In the genomic region with DNA sequence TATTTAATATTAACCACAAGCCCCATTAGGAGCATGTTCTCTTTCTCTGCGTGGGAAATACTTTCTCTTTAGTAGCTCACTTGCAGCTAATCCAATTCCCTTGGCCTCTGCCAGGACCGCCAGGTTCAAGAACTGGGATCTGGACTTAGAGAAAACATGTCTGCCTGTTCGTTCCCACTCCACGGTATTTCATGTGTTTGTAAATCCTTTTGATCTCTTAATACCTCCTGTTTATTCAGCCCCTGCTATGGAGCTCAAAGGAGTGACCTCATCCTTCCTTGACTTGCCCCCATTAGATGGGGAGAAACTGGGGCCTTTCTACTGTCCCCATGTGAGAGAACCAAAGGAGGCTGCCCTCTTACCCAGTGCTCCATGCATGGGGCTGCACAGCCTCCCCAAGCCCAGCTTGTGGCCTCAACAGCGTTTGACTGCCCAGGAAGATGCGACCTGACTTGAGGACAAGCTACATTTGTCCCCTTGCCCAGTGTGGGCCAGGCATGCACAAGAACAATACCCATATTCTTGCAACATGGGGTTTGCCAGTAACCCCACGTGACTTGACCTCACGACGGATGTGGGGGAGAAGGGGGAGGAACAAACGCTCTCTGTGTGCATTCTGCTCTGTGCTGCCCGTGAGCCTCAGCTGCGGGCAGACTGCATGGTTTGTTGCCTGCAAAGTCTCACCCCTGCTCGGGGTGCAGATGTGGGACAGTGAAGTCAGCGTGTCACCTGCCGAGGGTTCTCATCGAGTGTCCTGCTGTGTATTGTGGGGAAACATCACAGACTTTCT, we compare ENCODE assay signal across 8 cellular contexts. TPM values are rescaled to one million over a fixed set of nuclear protein-coding genes. Genes with fewer than 3 reads are reported as not detected.
A peak's percentile ranks its signal among the peaks of the same experiment; 100 is the strongest.
DNase-seq lines count a peak whose midpoint lies in the region; ATAC-seq lines count a peak whose summit lies in the region.

No MANE protein-coding gene starts in this region.

- H3K36me3 ChIP-seq in HUES48 (ENCODE audit: control insufficient read depth, insufficient read depth, low read length) = peaks cover 80% of the 10 kb centered on the region

- no peaks in the 10 kb centered on the region for H3K27me3 ChIP-seq in HUES48 (ENCODE audit: control insufficient read depth, insufficient read depth, low read length)

- DNase-seq in activated CD4-positive, alpha-beta T cell treated with anti-CD3 and anti-CD28 coated beads for 1 hour = peak; percentile 38
- DNase-seq in caudate nucleus (lab: John Stamatoyannopoulos, UW) (peak; percentile 29 to 97 (median 89)), lung microvascular endothelial cell (ENCODE audit: low read depth in 2 of 2) (peak; percentile 65 to 70), left lobe of liver (ENCODE audit: low spot score) (no peak)
- peak; percentile 2 for DNase-seq in stimulated activated CD8-positive, alpha-beta memory T cell treated with anti-CD3 and anti-CD28 coated beads, Interleukin-15, amount 100 ng/mL, for 24 hours (ENCODE audit: low read depth)

- peaks cover 10% of the 10 kb centered on the region; the same call in 1 of the 2 replicates for H3K4me1 ChIP-seq in HUES48 (ENCODE audit: control insufficient read depth, insufficient read depth, low read length)

- H3K9me3 ChIP-seq in HUES48 (ENCODE audit: control insufficient read depth, insufficient read depth, low read length) = no peaks in the 10 kb centered on the region

- ATAC-seq in GM18517 (IDR thresholded peaks at IDR 0.05; ENCODE audit: unreplicated experiment) (peak; percentile 88), left lobe of liver (no peak), GM18870 (IDR thresholded peaks at IDR 0.05; ENCODE audit: unreplicated experiment) (no peak)

- no peak overlapping the region for H3K4me3 ChIP-seq in HUES48 (ENCODE audit: low read depth, low read length)

- H3K27ac ChIP-seq in HUES48 (ENCODE audit: low read depth, low read length) (peak overlapping the region; percentile 66), caudate nucleus (ENCODE audit: low read depth, low read length) (peak overlapping the region; percentile 95)

- no peak overlapping the region for H3K9ac ChIP-seq in HUES48 (ENCODE audit: low read depth, low read length)

RNA-seq across cellular contexts. Expression of gene CD9, which starts 30.3 kb away (rescaled TPM):
- 799 and 1,196 TPM in 2 replicates for total RNA-seq in lung microvascular endothelial cell
- 21.2 TPM for total RNA-seq in left lobe of liver

Comparison
In these comparisons a context has a peak if more than half of its experiments do, and no peak if none do; other contexts are left out.
1. RNA of gene CD9, which starts 30.3 kb away (total RNA-seq): 799 to 1,196 TPM in lung microvascular endothelial cell; 21.2 TPM in left lobe of liver (single experiment); every median in the first group is over 10 times any median in the second.